In genomic region chr17:1360315-1360714, GRCh38 we compare ENCODE assay signal across 8 cellular contexts. TPM values are rescaled to one million over a fixed set of nuclear protein-coding genes. Genes with fewer than 3 reads are reported as not detected.
A peak's percentile ranks its signal among the peaks of the same experiment; 100 is the strongest.
DNase-seq lines count a peak whose midpoint lies in the region; ATAC-seq and TF ChIP-seq lines count a peak whose summit lies in the region.
"Not testable (repeated sequence)": the region's sequence is repeated elsewhere in the genome, so short reads cannot be mapped to it uniquely, and the experiment has no call there.

No MANE protein-coding gene starts in this region.

- not testable (repeated sequence) for H3K4me3 Mint-ChIP-seq in CD8-positive, alpha-beta T cell

- H3K9me3 Mint-ChIP-seq in CD8-positive, alpha-beta T cell, result not testable (repeated sequence)

- H2AFZ ChIP-seq in osteoblast (ENCODE audit: low read length), result not testable (repeated sequence)

- not testable (repeated sequence) for H3K27me3 ChIP-seq in CD8-positive, alpha-beta T cell (ENCODE audit: insufficient read depth, low read length); gastroesophageal sphincter; osteoblast (ENCODE audit: insufficient read depth, low read length)

- ATAC-seq in CD8-positive, alpha-beta T cell; gastroesophageal sphincter: not testable (repeated sequence)

- 4 to 6% methylated on average over 5 of the region's 5 CpGs for WGBS in gastroesophageal sphincter (ENCODE audit: low coverage in 1 of 2), 2 donors

- H3K4me2 ChIP-seq in osteoblast (ENCODE audit: insufficient read depth, low read length), result peak overlapping the region; percentile 29

- H3K36me3 Mint-ChIP-seq in CD8-positive, alpha-beta T cell, result peaks cover 60% of the 10 kb centered on the region

- DNase-seq in CD8-positive, alpha-beta T cell, result peak in 1 of 7 experiments; percentile 18
- DNase-seq in M059J (ENCODE audit: low read depth) (peak; percentile 65), choroid plexus epithelial cell (ENCODE audit: low read depth) (peak; percentile 64), stromal cell of bone marrow (ENCODE audit: low read depth) (peak; percentile 25)
- peak; percentile 38 for DNase-seq in activated CD4-positive, alpha-beta T cell treated with anti-CD3 and anti-CD28 coated beads for 48 hours
- DNase-seq in activated naive CD4-positive, alpha-beta T cell treated with Interleukin-2 at 50 U/mL for 16 hours, result peak; percentile 55
- not testable (repeated sequence) for DNase-seq in osteoblast (ENCODE audit: insufficient read length, low spot score, missing footprints)

- not testable (repeated sequence) for H3K9me3 ChIP-seq in CD8-positive, alpha-beta T cell (ENCODE audit: low read length); gastroesophageal sphincter; osteoblast (ENCODE audit: low read depth, low read length)

- H3K4me1 Mint-ChIP-seq in CD8-positive, alpha-beta T cell (ENCODE audit: low read depth), result peaks cover 43% of the 10 kb centered on the region

- H3K27me3 Mint-ChIP-seq in CD8-positive, alpha-beta T cell (ENCODE audit: low read depth), result not testable (repeated sequence)

- H3K27ac Mint-ChIP-seq in CD8-positive, alpha-beta T cell, result peak overlapping the region; percentile 80

- H3K36me3 ChIP-seq in CD8-positive, alpha-beta T cell (ENCODE audit: insufficient read depth, low read length), result peaks cover 26% of the 10 kb centered on the region
- H3K36me3 ChIP-seq in gastroesophageal sphincter (peaks cover 0 to 62% of the 10 kb centered on the region in 2 donors), osteoblast (ENCODE audit: insufficient read depth, low read length) (peaks cover 54% of the 10 kb centered on the region)

- TF ChIP-seq EP300 in gastroesophageal sphincter (IDR thresholded peaks at IDR 0.05), result not testable (repeated sequence)

- CTCF ChIA-PET in CD8-positive, alpha-beta T cell (lab: Charles Lee), result interaction anchor here (0.6 to 3.1 kb wide), 2 partner anchors 12 to 156 kb away, joined by 3 to 22 read pairs; partner anchors contain the start of gene INPP5K

- not testable (repeated sequence) for H3K27ac ChIP-seq in CD8-positive, alpha-beta T cell (ENCODE audit: low read depth, low read length)
- H3K27ac ChIP-seq in gastroesophageal sphincter (peak overlapping the region in 3 of 4 donors; percentile 26 to 61 (median 37)), osteoblast (ENCODE audit: low read depth, low read length) (peak overlapping the region; percentile 54)

- H3K4me1 ChIP-seq in CD8-positive, alpha-beta T cell (ENCODE audit: insufficient read depth, low read length), result peaks cover 27% of the 10 kb centered on the region
- H3K4me1 ChIP-seq in gastroesophageal sphincter (peaks cover 17 to 77% (median 37%) of the 10 kb centered on the region in 3 donors), osteoblast (ENCODE audit: insufficient read depth, low read length) (peaks cover 28% of the 10 kb centered on the region)

- not testable (repeated sequence) for TF ChIP-seq POLR2A in gastroesophageal sphincter (IDR thresholded peaks at IDR 0.05)

- intact Hi-C loops in CD8-positive, alpha-beta T cell (cut with DNase I, micrococcal nuclease), result not testable (repeated sequence)

- TF ChIP-seq CTCF in CD8-positive, alpha-beta T cell (IDR thresholded peaks at IDR 0.05); choroid plexus epithelial cell (conservative IDR thresholded peaks at IDR 0.05; ENCODE audit: low read depth, low read length); gastroesophageal sphincter (IDR thresholded peaks at IDR 0.05); osteoblast (IDR thresholded peaks at IDR 0.05; ENCODE audit: extremely low read depth, low read depth, low read length): not testable (repeated sequence)

- peaks cover 91% of the 10 kb centered on the region for H3K79me2 ChIP-seq in osteoblast (ENCODE audit: insufficient read depth, low read length)

- peaks cover 72% of the 10 kb centered on the region for H4K20me1 ChIP-seq in osteoblast (ENCODE audit: insufficient read depth, low read length)

- H3K4me3 ChIP-seq in CD8-positive, alpha-beta T cell (ENCODE audit: low read depth, low read length); choroid plexus epithelial cell (ENCODE audit: low read depth, low read length); gastroesophageal sphincter; osteoblast (ENCODE audit: insufficient read depth, low read length): not testable (repeated sequence)

- POLR2A ChIA-PET in CD8-positive, alpha-beta T cell (lab: Charles Lee), result not testable (repeated sequence)

RNA-seq across cellular contexts. Expression of gene YWHAE, which starts 39.7 kb away (rescaled TPM):
- 100 to 1,000 TPM; 125 to 134 TPM for total RNA-seq in CD8-positive, alpha-beta T cell
- 550 and 591 TPM in 2 replicates for total RNA-seq in M059J (2014; rRNA removed; shearing (Covaris generic))
- total RNA-seq in gastroesophageal sphincter, result 100 to 1,000 TPM; 359 to 456 (median 398) TPM
- total RNA-seq in osteoblast, result 401 and 433 TPM in 2 replicates
